Comparison of ENCODE assay signal across 9 cellular contexts in genomic region chr7:140475747-140476333, GRCh38. TPM values are rescaled to one million over a fixed set of nuclear protein-coding genes. Genes with fewer than 3 reads are reported as not detected.
DNase-seq lines count a peak whose midpoint lies in the region; ATAC-seq, FAIRE-seq and TF ChIP-seq lines count a peak whose summit lies in the region.
"Had no signal": no experiment of that assay in that cellular context is flagged by ENCODE, and none has a peak within 500 bp of the region (broad histone marks: within the 10 kb centered on the region; RNA-seq: fewer than 3 reads in every experiment).

No MANE protein-coding gene starts in this region.

- TF ChIP-seq RAD21 in Ishikawa (IDR thresholded peaks at IDR 0.05; ENCODE audit: low read depth), result peak; percentile 67

- H3K27ac ChIP-seq in OCI-LY3 (ENCODE audit: low read length) (no peak overlapping the region), ascending aorta (no peak overlapping the region), kidney (ENCODE audit: low read depth in 2 of 2, low read length in 2 of 2) (no peak overlapping the region)
- H3K27ac ChIP-seq: BLaER1 had no signal

- intact Hi-C loops in ascending aorta (cut with DNase I) (loop anchor here (2.0 to 10.0 kb wide), 3 partner anchors 17 to 539 kb away; partner anchors contain the start of genes KDM7A and MRPS33), kidney (cut with DNase I) (no loop called here)

- H3K4me2 ChIP-seq in OCI-LY3 (ENCODE audit: low read length), result no peak overlapping the region

- H3K4me3 ChIP-seq in OCI-LY3 (ENCODE audit: low read length) (no peak overlapping the region), ascending aorta (no peak overlapping the region), kidney (ENCODE audit: low read length in 2 of 2) (no peak overlapping the region)
- H3K4me3 ChIP-seq: BLaER1 had no signal

- H3K9me3 ChIP-seq in OCI-LY3 (ENCODE audit: insufficient read depth, low read length), result no peaks in the 10 kb centered on the region
- H3K9me3 ChIP-seq in ascending aorta, result no peaks in the 10 kb centered on the region
- H3K9me3 ChIP-seq in kidney (ENCODE audit: control insufficient read depth in 1 of 2, low read length in 2 of 2), result no peaks in the 10 kb centered on the region
- H3K9me3 ChIP-seq: BLaER1 had no signal

- H3K36me3 ChIP-seq in OCI-LY3 (replicated peaks; ENCODE audit: low read depth, low read length) (no peaks in the 10 kb centered on the region), ascending aorta (peaks cover under 1 to 8% of the 10 kb centered on the region in 2 donors), kidney (ENCODE audit: control insufficient read depth in 1 of 2, insufficient read depth in 2 of 2, low read length in 2 of 2) (peaks cover 0 to 4% of the 10 kb centered on the region in 2 donors)

- DNase-seq in NCI-H524 (lab: John Stamatoyannopoulos, UW), result peak; percentile 4 to 68
- DNase-seq in NCI-H524 treated with DMSO at 0.1 percent for 48 hours (lab: John Stamatoyannopoulos, UW), result no peak
- DNase-seq in ascending aorta (ENCODE audit: low spot score in 2 of 2), result no peak
- no peak for DNase-seq in kidney
- DNase-seq in stimulated activated naive CD4-positive, alpha-beta T cell treated with Interleukin-2 at 50 U/mL for 16 hours (lab: John Stamatoyannopoulos, UW), result peak; percentile 38

- H3K27me3 ChIP-seq in OCI-LY3 (ENCODE audit: low read depth, low read length), result no peaks in the 10 kb centered on the region
- H3K27me3 ChIP-seq in ascending aorta, result no peaks in the 10 kb centered on the region
- H3K27me3 ChIP-seq: BLaER1 had no signal

- peaks cover 17% of the 10 kb centered on the region for H3K4me1 ChIP-seq in OCI-LY3 (ENCODE audit: low read length)
- H3K4me1 ChIP-seq in ascending aorta, result peaks cover 5 to 20% of the 10 kb centered on the region in 2 donors
- H3K4me1 ChIP-seq in kidney (ENCODE audit: control insufficient read depth in 1 of 2, insufficient read depth in 1 of 2, low read depth in 1 of 2, low read length in 2 of 2), result peaks cover 2 to 3% of the 10 kb centered on the region in 2 donors

- TF ChIP-seq CTCF in OCI-LY3 (IDR thresholded peaks at IDR 0.05; ENCODE audit: low read depth, low read length), result peak; percentile 73
- TF ChIP-seq CTCF in ascending aorta (IDR thresholded peaks at IDR 0.05), result peak; percentile 29 to 55 (median 36)
- TF ChIP-seq CTCF in kidney (IDR thresholded peaks at IDR 0.05; ENCODE audit: borderline replicate concordance, extremely low read depth, insufficient read depth), result peak; percentile 49

- peaks cover 82% of the 10 kb centered on the region for H3K79me2 ChIP-seq in OCI-LY3 (ENCODE audit: low read length)

- no peak for ATAC-seq in HG03442 (IDR thresholded peaks at IDR 0.05; ENCODE audit: unreplicated experiment)

- FAIRE-seq in kidney (lab: Jason Lieb, UNC), result peak; percentile 25

- no peak overlapping the region for H2AFZ ChIP-seq in OCI-LY3 (ENCODE audit: low read depth, low read length)

- TF ChIP-seq EP300 in Ishikawa (IDR thresholded peaks at IDR 0.05; ENCODE audit: borderline replicate concordance), result no peak

- no peak overlapping the region for H3K9ac ChIP-seq in OCI-LY3 (ENCODE audit: low read length)
- H3K9ac ChIP-seq in kidney (ENCODE audit: low read length in 2 of 2), result no peak overlapping the region
- H3K9ac ChIP-seq: BLaER1 had no signal

- H4K20me1 ChIP-seq in OCI-LY3 (ENCODE audit: insufficient read depth, low read length), result peaks cover 65% of the 10 kb centered on the region

TF ChIP-seq in Ishikawa, 13 proteins besides CTCF, POLR2A, EP300 and RAD21:
- TF ChIP-seq CEBPB (IDR thresholded peaks at IDR 0.05) (no peak), FOXM1 (IDR thresholded peaks at IDR 0.05; ENCODE audit: borderline replicate concordance, low read depth) (no peak), TEAD4 (IDR thresholded peaks at IDR 0.05) (no peak), YY1 (IDR thresholded peaks at IDR 0.05; ENCODE audit: low read depth) (no peak), NFIC (IDR thresholded peaks at IDR 0.05) (no peak), TCF12 (IDR thresholded peaks at IDR 0.05; ENCODE audit: low read depth) (no peak), CREB1 (IDR thresholded peaks at IDR 0.05; ENCODE audit: low read depth) (no peak), MAX (IDR thresholded peaks at IDR 0.05) (no peak), USF1 (IDR thresholded peaks at IDR 0.05) (no peak), REST (IDR thresholded peaks at IDR 0.05; ENCODE audit: low read depth) (no peak), ZBTB7A (IDR thresholded peaks at IDR 0.05; ENCODE audit: low read depth) (no peak), TAF1 (IDR thresholded peaks at IDR 0.05; ENCODE audit: low read depth) (no peak)

RNA-seq across cellular contexts. Expression of gene MKRN1, which starts 3.5 kb away (rescaled TPM):
- 20.6 TPM for total RNA-seq in ascending aorta
- total RNA-seq in kidney, result 106 TPM
- polyA plus RNA-seq in kidney (ENCODE audit: insufficient read depth, low read depth, low replicate concordance), result 48.8 TPM

Comparison
In these comparisons a context has a peak if more than half of its experiments do, and no peak if none do; other contexts are left out.
1. DNase-seq: peak in NCI-H524 (2 of 2) and stimulated activated naive CD4-positive, alpha-beta T cell treated with Interleukin-2 at 50 U/mL for 16 hours (single experiment); none in NCI-H524 treated with DMSO at 0.1 percent for 48 hours (single experiment), ascending aorta (0 of 2) and kidney (single experiment).
2. Peak in every context shown above with its lines, with median percentiles within 50 percentile points of each other: CTCF ChIP-seq.